In genomic region chr14:104677506-104678332, GRCh38 we compare ENCODE assay signal across 7 cellular contexts. TPM values are rescaled to one million over a fixed set of nuclear protein-coding genes. Genes with fewer than 3 reads are reported as not detected.
DNase-seq lines count a peak whose midpoint lies in the region; ATAC-seq and TF ChIP-seq lines count a peak whose summit lies in the region.

No MANE protein-coding gene starts in this region.

- H3K36me3 ChIP-seq in OCI-LY3 (replicated peaks; ENCODE audit: low read depth, low read length) (no peaks in the 10 kb centered on the region), neural cell (ENCODE audit: insufficient read depth, low read length) (no peaks in the 10 kb centered on the region)

- H3K36me3 Mint-ChIP-seq in activated T-cell treated with anti-CD3 and anti-CD28 coated beads, Interleukin-2, amount 50 U/mL, for 72 hours (ENCODE audit: insufficient read depth in 2 of 2): no peaks in the 10 kb centered on the region
- H3K36me3 Mint-ChIP-seq in stimulated activated naive CD8-positive, alpha-beta T cell treated with anti-CD3 and anti-CD28 coated beads, Interleukin-15, Interleukin-2, amounts not matched to agents 100 ng/mL and 50 ng/mL, for 24 hours (ENCODE audit: low read depth): no peaks in the 10 kb centered on the region

- H3K27me3 Mint-ChIP-seq in activated T-cell treated with anti-CD3 and anti-CD28 coated beads, Interleukin-2, amount 50 U/mL, for 72 hours (ENCODE audit: low read depth): no peaks in the 10 kb centered on the region
- H3K27me3 Mint-ChIP-seq in stimulated activated naive CD8-positive, alpha-beta T cell treated with anti-CD3 and anti-CD28 coated beads, Interleukin-15, Interleukin-2, amounts not matched to agents 100 ng/mL and 50 ng/mL, for 24 hours: no peaks in the 10 kb centered on the region

- no peak for TF ChIP-seq RAD21 in neural cell (conservative IDR thresholded peaks at IDR 0.05)

- H3K4me3 Mint-ChIP-seq in activated T-cell treated with anti-CD3 and anti-CD28 coated beads, Interleukin-2, amount 50 U/mL, for 72 hours: peak overlapping the region; percentile 85
- peak overlapping the region; percentile 69 for H3K4me3 Mint-ChIP-seq in stimulated activated naive CD8-positive, alpha-beta T cell treated with anti-CD3 and anti-CD28 coated beads, Interleukin-15, Interleukin-2, amounts not matched to agents 100 ng/mL and 50 ng/mL, for 24 hours

- ATAC-seq in GM18519 (IDR thresholded peaks at IDR 0.05; ENCODE audit: low FRiP score, unreplicated experiment): peak; percentile 32
- peak; percentile 46 for ATAC-seq in HG03196 (IDR thresholded peaks at IDR 0.05; ENCODE audit: unreplicated experiment)
- ATAC-seq in activated T-cell treated with anti-CD3 and anti-CD28 coated beads, Interleukin-2, amount 50 U/mL, for 72 hours (replicated peaks in 1 of 2): peak; percentile 85 to 89

- H3K27ac ChIP-seq in OCI-LY3 (ENCODE audit: low read length): peak overlapping the region; percentile 88
- H3K27ac ChIP-seq in neural cell (ENCODE audit: low read length): no peak overlapping the region

- H3K9ac ChIP-seq in OCI-LY3 (ENCODE audit: low read length) (peak overlapping the region; percentile 90), neural cell (ENCODE audit: low read length) (peak overlapping the region; percentile 54)

- H2AFZ ChIP-seq in OCI-LY3 (ENCODE audit: low read depth, low read length): peak overlapping the region; percentile 83
- H2AFZ ChIP-seq in neural cell (ENCODE audit: low read depth, low read length): peak overlapping the region; percentile 2

- H3K4me1 ChIP-seq in OCI-LY3 (ENCODE audit: low read length): peaks cover 55% of the 10 kb centered on the region

- H3K27me3 ChIP-seq in OCI-LY3 (ENCODE audit: low read depth, low read length) (no peaks in the 10 kb centered on the region), neural cell (ENCODE audit: insufficient read depth, low read depth, low read length) (no peaks in the 10 kb centered on the region)

- peak overlapping the region; percentile 97 for H3K4me2 ChIP-seq in OCI-LY3 (ENCODE audit: low read length)
- H3K4me2 ChIP-seq in neural cell (ENCODE audit: low read length): no peak overlapping the region

- H3K79me2 ChIP-seq in OCI-LY3 (ENCODE audit: low read length) (no peaks in the 10 kb centered on the region), neural cell (replicated peaks; ENCODE audit: insufficient read depth, low read length) (no peaks in the 10 kb centered on the region)

- H3K9me3 ChIP-seq in OCI-LY3 (ENCODE audit: insufficient read depth, low read length) (0 out of 2 replicates have a peak, but pooled peaks cover 3% of the 10 kb centered on the region), neural cell (ENCODE audit: low read length) (no peaks in the 10 kb centered on the region)

- no peaks in the 10 kb centered on the region for H3K9me3 Mint-ChIP-seq in activated T-cell treated with anti-CD3 and anti-CD28 coated beads, Interleukin-2, amount 50 U/mL, for 72 hours
- no peaks in the 10 kb centered on the region for H3K9me3 Mint-ChIP-seq in stimulated activated naive CD8-positive, alpha-beta T cell treated with anti-CD3 and anti-CD28 coated beads, Interleukin-15, Interleukin-2, amounts not matched to agents 100 ng/mL and 50 ng/mL, for 24 hours

- H3F3A ChIP-seq in neural cell (ENCODE audit: insufficient read depth, low read length, poor library complexity, severe bottlenecking): no peaks in the 10 kb centered on the region

- H3K27ac Mint-ChIP-seq in activated T-cell treated with anti-CD3 and anti-CD28 coated beads, Interleukin-2, amount 50 U/mL, for 72 hours: peak overlapping the region; percentile 50
- H3K27ac Mint-ChIP-seq in stimulated activated naive CD8-positive, alpha-beta T cell treated with anti-CD3 and anti-CD28 coated beads, Interleukin-15, Interleukin-2, amounts not matched to agents 100 ng/mL and 50 ng/mL, for 24 hours: peak overlapping the region; percentile 85

- peak overlapping the region; percentile 86 for H3K4me3 ChIP-seq in OCI-LY3 (ENCODE audit: low read length)
- peak overlapping the region; percentile 58 for H3K4me3 ChIP-seq in neural cell (ENCODE audit: low read length)

- DNase-seq in activated T-cell treated with anti-CD3 and anti-CD28 coated beads, Interleukin-2, amount 50 U/mL, for 72 hours: peak; percentile 74 to 80
- DNase-seq in fibroblast of peridontal ligament (ENCODE audit: extremely low read depth): peak; percentile 68

- TF ChIP-seq CTCF in OCI-LY3 (IDR thresholded peaks at IDR 0.05; ENCODE audit: low read depth, low read length) (no peak), neural cell (IDR thresholded peaks at IDR 0.05; ENCODE audit: poor library complexity, severe bottlenecking) (no peak)

- no peak for TF ChIP-seq EP300 in neural cell (conservative IDR thresholded peaks at IDR 0.05; ENCODE audit: poor library complexity, severe bottlenecking)

- H4K20me1 ChIP-seq in OCI-LY3 (ENCODE audit: insufficient read depth, low read length) (no peaks in the 10 kb centered on the region), neural cell (ENCODE audit: insufficient read depth) (no peaks in the 10 kb centered on the region)

- no peaks in the 10 kb centered on the region for H3K9me2 ChIP-seq in neural cell (ENCODE audit: insufficient read depth, low read length)

- peaks cover 30% of the 10 kb centered on the region for H3K4me1 Mint-ChIP-seq in activated T-cell treated with anti-CD3 and anti-CD28 coated beads, Interleukin-2, amount 50 U/mL, for 72 hours (ENCODE audit: low read depth)
- H3K4me1 Mint-ChIP-seq in stimulated activated naive CD8-positive, alpha-beta T cell treated with anti-CD3 and anti-CD28 coated beads, Interleukin-15, Interleukin-2, amounts not matched to agents 100 ng/mL and 50 ng/mL, for 24 hours (ENCODE audit: low read depth): peaks cover 34% of the 10 kb centered on the region

TF ChIP-seq in neural cell, 6 proteins besides CTCF, POLR2A, EP300 and RAD21:
- TF ChIP-seq MXI1 (conservative IDR thresholded peaks at IDR 0.05; ENCODE audit: poor library complexity, severe bottlenecking) (no peak), SMC3 (conservative IDR thresholded peaks at IDR 0.05; ENCODE audit: poor library complexity) (no peak), EZH2 (IDR thresholded peaks at IDR 0.05; ENCODE audit: borderline replicate concordance, insufficient read depth, low read length, poor library complexity, severe bottlenecking) (no peak), TAF1 (IDR thresholded peaks at IDR 0.05; ENCODE audit: low read depth) (no peak), POLR2AphosphoS5 (IDR thresholded peaks at IDR 0.05) (no peak)
- TF ChIP-seq, protein P1, sequence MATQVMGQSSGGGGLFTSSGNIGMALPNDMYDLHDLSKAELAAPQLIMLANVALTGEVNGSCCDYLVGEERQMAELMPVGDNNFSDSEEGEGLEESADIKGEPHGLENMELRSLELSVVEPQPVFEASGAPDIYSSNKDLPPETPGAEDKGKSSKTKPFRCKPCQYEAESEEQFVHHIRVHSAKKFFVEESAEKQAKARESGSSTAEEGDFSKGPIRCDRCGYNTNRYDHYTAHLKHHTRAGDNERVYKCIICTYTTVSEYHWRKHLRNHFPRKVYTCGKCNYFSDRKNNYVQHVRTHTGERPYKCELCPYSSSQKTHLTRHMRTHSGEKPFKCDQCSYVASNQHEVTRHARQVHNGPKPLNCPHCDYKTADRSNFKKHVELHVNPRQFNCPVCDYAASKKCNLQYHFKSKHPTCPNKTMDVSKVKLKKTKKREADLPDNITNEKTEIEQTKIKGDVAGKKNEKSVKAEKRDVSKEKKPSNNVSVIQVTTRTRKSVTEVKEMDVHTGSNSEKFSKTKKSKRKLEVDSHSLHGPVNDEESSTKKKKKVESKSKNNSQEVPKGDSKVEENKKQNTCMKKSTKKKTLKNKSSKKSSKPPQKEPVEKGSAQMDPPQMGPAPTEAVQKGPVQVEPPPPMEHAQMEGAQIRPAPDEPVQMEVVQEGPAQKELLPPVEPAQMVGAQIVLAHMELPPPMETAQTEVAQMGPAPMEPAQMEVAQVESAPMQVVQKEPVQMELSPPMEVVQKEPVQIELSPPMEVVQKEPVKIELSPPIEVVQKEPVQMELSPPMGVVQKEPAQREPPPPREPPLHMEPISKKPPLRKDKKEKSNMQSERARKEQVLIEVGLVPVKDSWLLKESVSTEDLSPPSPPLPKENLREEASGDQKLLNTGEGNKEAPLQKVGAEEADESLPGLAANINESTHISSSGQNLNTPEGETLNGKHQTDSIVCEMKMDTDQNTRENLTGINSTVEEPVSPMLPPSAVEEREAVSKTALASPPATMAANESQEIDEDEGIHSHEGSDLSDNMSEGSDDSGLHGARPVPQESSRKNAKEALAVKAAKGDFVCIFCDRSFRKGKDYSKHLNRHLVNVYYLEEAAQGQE (IDR thresholded peaks at IDR 0.05; ENCODE audit: borderline replicate concordance): no peak

RNA-seq across cellular contexts. Expression of gene INF2, which starts 11.7 kb away (rescaled TPM):
- 10 to 100 TPM; 37.6 to 38.8 TPM for total RNA-seq in activated T-cell treated with anti-CD3 and anti-CD28 coated beads, Interleukin-2, amount 50 U/mL, for 72 hours
- 0.02 and 0.08 TPM in 2 replicates for polyA plus RNA-seq in neural cell
- polyA minus RNA-seq in neural cell: not detected in 2 replicates

RNA-seq across cellular contexts. Expression of gene ADSS1, which starts 46.3 kb away (rescaled TPM):
- total RNA-seq in activated T-cell treated with anti-CD3 and anti-CD28 coated beads, Interleukin-2, amount 50 U/mL, for 72 hours: 1 to 10 TPM; 4.6 to 6.1 TPM
- polyA plus RNA-seq in neural cell: 3.4 and 4.3 TPM in 2 replicates
- polyA minus RNA-seq in neural cell: 0.73 and 0.93 TPM in 2 replicates

Comparison
In these comparisons a context has a peak if more than half of its experiments do, and no peak if none do; other contexts are left out.
1. ATAC-seq: peak in every context shown above with its lines; median percentile 87 in activated T-cell treated with anti-CD3 and anti-CD28 coated beads, Interleukin-2, amount 50 U/mL, for 72 hours; 46 in HG03196; 32 in GM18519.